7 cellular contexts compared by ENCODE assay signal in genomic region chr19:46975918-46976782, GRCh38. TPM values are rescaled to one million over a fixed set of nuclear protein-coding genes. Genes with fewer than 3 reads are reported as not detected.
DNase-seq lines count a peak whose midpoint lies in the region; ATAC-seq and TF ChIP-seq lines count a peak whose summit lies in the region.

No MANE protein-coding gene starts in this region.

- H3K9ac ChIP-seq in skeletal muscle tissue (ENCODE audit: low read depth in 1 of 3, low read length in 3 of 3): peak overlapping the region; percentile 65 to 83 (median 73)

- no peaks in the 10 kb centered on the region for H3K9me3 Mint-ChIP-seq in central memory CD8-positive, alpha-beta T cell
- H3K9me3 Mint-ChIP-seq in effector memory CD8-positive, alpha-beta T cell: no peaks in the 10 kb centered on the region

- H3K27me3 Mint-ChIP-seq in central memory CD8-positive, alpha-beta T cell: no peaks in the 10 kb centered on the region
- H3K27me3 Mint-ChIP-seq in effector memory CD8-positive, alpha-beta T cell: no peaks in the 10 kb centered on the region

- H3K4me3 Mint-ChIP-seq in central memory CD8-positive, alpha-beta T cell: no peak overlapping the region
- H3K4me3 Mint-ChIP-seq in effector memory CD8-positive, alpha-beta T cell: peak overlapping the region in 1 of 2 donors; percentile 18

- H3K4me3 ChIP-seq in LNCaP clone FGC (ENCODE audit: low read depth, low read length) (no peak overlapping the region), skeletal muscle tissue (ENCODE audit: low read length in 3 of 3) (peak overlapping the region; percentile 42 to 53 (median 52))

- no peaks in the 10 kb centered on the region for H3K36me3 ChIP-seq in skeletal muscle tissue (ENCODE audit: control insufficient read depth in 3 of 3, insufficient read depth in 3 of 3, low read length in 3 of 3)

- peaks cover 52% of the 10 kb centered on the region for H3K4me1 Mint-ChIP-seq in central memory CD8-positive, alpha-beta T cell
- peaks cover 41 to 57% of the 10 kb centered on the region in 2 donors for H3K4me1 Mint-ChIP-seq in effector memory CD8-positive, alpha-beta T cell (ENCODE audit: low read depth in 2 of 2)

- no peaks in the 10 kb centered on the region for H3K9me3 ChIP-seq in skeletal muscle tissue (ENCODE audit: control insufficient read depth in 3 of 3, low read length in 3 of 3)

- DNase-seq in LNCaP clone FGC (ENCODE audit: low read depth) (peak; percentile 80), inferior parietal cortex (ENCODE audit: extremely low spot score) (peak; percentile 63), T-helper 1 cell (no peak)
- no peak for DNase-seq in central memory CD8-positive, alpha-beta T cell (ENCODE audit: low spot score in 2 of 2)
- DNase-seq in stimulated activated CD4-positive, alpha-beta T cell treated with anti-CD3 and anti-CD28 coated beads, Interleukin-15, amount 100 ng/mL, for 24 hours: no peak
- DNase-seq in effector memory CD8-positive, alpha-beta T cell: no peak

- TF ChIP-seq CTCF in LNCaP clone FGC (IDR thresholded peaks at IDR 0.05; ENCODE audit: control insufficient read depth, extremely low read depth, insufficient read depth): no peak

- no peaks in the 10 kb centered on the region for H3K27me3 ChIP-seq in skeletal muscle tissue (ENCODE audit: control insufficient read depth in 3 of 3, insufficient read depth in 3 of 3, low read length in 3 of 3)

- no peak for ATAC-seq in central memory CD8-positive, alpha-beta T cell (replicated peaks; ENCODE audit: extremely low read depth, poor library complexity, severe bottlenecking)
- no peak for ATAC-seq in effector memory CD8-positive, alpha-beta T cell (replicated peaks)

- H3K27ac Mint-ChIP-seq in central memory CD8-positive, alpha-beta T cell (ENCODE audit: low read depth): peak overlapping the region; percentile 12
- peak overlapping the region in 1 of 2 donors; percentile 90 for H3K27ac Mint-ChIP-seq in effector memory CD8-positive, alpha-beta T cell

- peak overlapping the region; percentile 91 for H3K27ac ChIP-seq in skeletal muscle tissue (ENCODE audit: low read depth, low read length)

- peaks cover 16% of the 10 kb centered on the region for H3K36me3 Mint-ChIP-seq in central memory CD8-positive, alpha-beta T cell (ENCODE audit: insufficient read depth)
- peaks cover 28% of the 10 kb centered on the region for H3K36me3 Mint-ChIP-seq in effector memory CD8-positive, alpha-beta T cell (ENCODE audit: insufficient read depth)

- H3K4me1 ChIP-seq in skeletal muscle tissue (ENCODE audit: control insufficient read depth in 3 of 3, insufficient read depth in 3 of 3, low read length in 3 of 3): peaks cover 71 to 83% (median 72%) of the 10 kb centered on the region in 3 donors

RNA-seq across cellular contexts. Expression of gene NPAS1, which starts 43.5 kb away (rescaled TPM):
- 1.0 TPM for total RNA-seq in skeletal muscle tissue

Comparison
In these comparisons a context has a peak if more than half of its experiments do, and no peak if none do; other contexts are left out.
1. DNase-seq: peak in LNCaP clone FGC (single experiment) and inferior parietal cortex (single experiment); none in central memory CD8-positive, alpha-beta T cell (0 of 2), T-helper 1 cell (0 of 5), stimulated activated CD4-positive, alpha-beta T cell treated with anti-CD3 and anti-CD28 coated beads, Interleukin-15, amount 100 ng/mL, for 24 hours (single experiment) and effector memory CD8-positive, alpha-beta T cell (0 of 3).